20 cellular contexts compared by ENCODE assay signal in genomic region chr17:73630957-73631595, GRCh38.
"Had no signal": no experiment of that assay in that cellular context is flagged by ENCODE, and none has a peak within 500 bp of the region (broad histone marks: within the 10 kb centered on the region; RNA-seq: fewer than 3 reads in every experiment).

No MANE protein-coding gene starts in this region.

- H3K4me3 ChIP-seq: coronary artery, gastroesophageal sphincter, psoas muscle had no signal

- H3K4me1 ChIP-seq: gastroesophageal sphincter had no signal

- H3K36me3 Mint-ChIP-seq: activated naive CD8-positive, alpha-beta T cell; natural killer cell treated with Interleukin-12 subunit alpha and Interleukin-12 subunit beta and Interleukin-15 and Interleukin-18, amount 100 ng/mL, for 72 hours; WTC11 had no signal

- H3K27ac ChIP-seq: coronary artery, gastroesophageal sphincter, psoas muscle had no signal

- ATAC-seq: activated CD4-positive, alpha-beta T cell treated with anti-CD3 and anti-CD28 coated beads for 36 hours; activated T-cell treated with anti-CD3 and anti-CD28 coated beads, Interleukin-2, amount 50 U/mL, for 4 hours; gastroesophageal sphincter; left cardiac atrium; natural killer cell treated with Interleukin-12 subunit alpha and Interleukin-12 subunit beta and Interleukin-15 and Interleukin-18, amount 100 ng/mL, for 72 hours; psoas muscle; right cardiac atrium; WTC11 had no signal

- H3K9me3 Mint-ChIP-seq: activated T-cell treated with anti-CD3 and anti-CD28 coated beads, Interleukin-2, amount 50 U/mL, for 4 hours; activated T-helper 2 cell treated with anti-CD3 and anti-CD28 coated beads, Interferon-gamma antibody, Interleukin-2, Interleukin-4, amounts not matched to agents 10 μg/mL and 5 μg/mL and 100 μg/mL, durations not matched to agents 14 hours and 24 hours and 36 hours; memory B cell; natural killer cell treated with Interleukin-12 subunit alpha and Interleukin-12 subunit beta and Interleukin-15 and Interleukin-18, amount 100 ng/mL, for 72 hours; type B pancreatic cell had no signal

- H3K27me3 Mint-ChIP-seq: activated CD4-positive, alpha-beta T cell treated with anti-CD3 and anti-CD28 coated beads for 36 hours; activated naive CD8-positive, alpha-beta T cell; memory B cell; type B pancreatic cell had no signal

- H3K9me3 ChIP-seq: gastroesophageal sphincter, psoas muscle had no signal

- H3K27ac Mint-ChIP-seq: activated CD4-positive, alpha-beta T cell treated with anti-CD3 and anti-CD28 coated beads for 36 hours; activated naive CD8-positive, alpha-beta T cell; activated T-helper 2 cell treated with anti-CD3 and anti-CD28 coated beads, Interferon-gamma antibody, Interleukin-2, Interleukin-4, amounts not matched to agents 10 μg/mL and 5 μg/mL and 100 μg/mL, durations not matched to agents 14 hours and 24 hours and 36 hours; memory B cell; natural killer cell treated with Interleukin-12 subunit alpha and Interleukin-12 subunit beta and Interleukin-15 and Interleukin-18, amount 100 ng/mL, for 72 hours; type B pancreatic cell; WTC11 had no signal

- DNase-seq: activated CD4-positive, alpha-beta T cell treated with anti-CD3 and anti-CD28 coated beads for 36 hours; activated CD4-positive, alpha-beta T cell treated with anti-CD3 and anti-CD28 coated beads, Interleukin-2, amount 50 U/mL, for 4 hours; activated CD8-positive, alpha-beta memory T cell treated with anti-CD3 and anti-CD28 coated beads for 24 hours; activated CD8-positive, alpha-beta memory T cell treated with anti-CD3 and anti-CD28 coated beads, Interleukin-2, amount 50 U/mL, for 48 hours; activated naive CD4-positive, alpha-beta T cell; activated T-cell treated with anti-CD3 and anti-CD28 coated beads, Interleukin-2, amount 50 U/mL, for 4 hours; amniotic stem cell; left cardiac atrium; right cardiac atrium; stimulated activated CD4-positive, alpha-beta T cell treated with anti-CD3 and anti-CD28 coated beads, Interleukin-1b, Interleukin-23, amount 100 ng/mL, for 48 hours; T-helper 9 cell had no signal

- H3K36me3 ChIP-seq: gastroesophageal sphincter had no signal

- H3K4me3 Mint-ChIP-seq: activated CD4-positive, alpha-beta T cell treated with anti-CD3 and anti-CD28 coated beads for 36 hours; activated naive CD8-positive, alpha-beta T cell; activated T-cell treated with anti-CD3 and anti-CD28 coated beads, Interleukin-2, amount 50 U/mL, for 4 hours; memory B cell; natural killer cell treated with Interleukin-12 subunit alpha and Interleukin-12 subunit beta and Interleukin-15 and Interleukin-18, amount 100 ng/mL, for 72 hours; type B pancreatic cell; WTC11 had no signal
